19 cellular contexts compared by ENCODE assay signal in the genomic region with DNA sequence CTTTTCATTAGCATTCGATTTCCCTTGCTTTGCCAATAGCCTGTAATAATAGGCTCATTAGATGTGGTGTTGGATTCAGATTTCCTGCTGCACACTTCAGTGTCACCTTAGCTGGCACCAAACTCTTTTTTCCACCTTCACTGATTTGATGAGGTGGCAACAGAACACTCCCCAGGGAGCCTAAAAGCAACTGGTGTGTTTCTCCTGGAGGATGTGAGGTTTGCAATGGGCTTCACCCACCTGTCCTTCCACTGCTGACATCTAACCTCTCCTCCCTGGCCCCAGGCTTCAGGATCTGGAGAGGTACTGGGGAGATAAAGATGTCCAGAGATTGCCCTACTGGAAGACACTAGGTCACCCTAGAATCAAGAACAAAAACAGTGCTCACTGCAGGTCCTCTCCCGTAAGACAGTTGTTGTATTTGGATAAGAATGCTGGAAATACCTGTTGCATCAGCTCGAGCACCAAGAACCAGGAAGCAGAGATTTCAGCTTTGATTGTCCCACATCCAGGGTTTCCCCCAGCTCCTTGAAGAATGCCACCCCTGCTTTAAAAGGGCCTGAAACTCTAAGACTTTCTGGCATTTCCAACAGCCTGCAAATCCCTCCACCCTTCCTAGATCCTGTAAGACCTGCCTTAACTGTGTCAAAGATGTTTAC.
DNase-seq lines count a peak whose midpoint lies in the region; ATAC-seq and TF ChIP-seq lines count a peak whose summit lies in the region.
"Had no signal": no experiment of that assay in that cellular context is flagged by ENCODE, and none has a peak within 500 bp of the region (broad histone marks: within the 10 kb centered on the region; RNA-seq: fewer than 3 reads in every experiment).

No MANE protein-coding gene starts in this region.

- H3K36me3 ChIP-seq in GM23248 (ENCODE audit: low read depth) (no peaks in the 10 kb centered on the region), neural progenitor cell (no peaks in the 10 kb centered on the region)
- H3K36me3 ChIP-seq: SJSA1 had no signal

- H3K9me3 Mint-ChIP-seq in neural progenitor cell (no peaks in the 10 kb centered on the region), immature natural killer cell (no peaks in the 10 kb centered on the region)
- H3K9me3 Mint-ChIP-seq: natural killer cell treated with Interleukin-12 subunit alpha and Interleukin-12 subunit beta and Interleukin-15 and Interleukin-18, amount 100 ng/mL, for 72 hours; T-helper 1 cell treated with Interleukin-12 subunit alpha and Interleukin-12 subunit beta and Interleukin-4 antibody, amounts not matched to agents 30 μg/mL and 1 μg/mL, for 36 hours had no signal

- no peaks in the 10 kb centered on the region for H3K9me3 ChIP-seq in GM23248 (ENCODE audit: low read depth)
- H3K9me3 ChIP-seq in neural progenitor cell (ENCODE audit: low read depth): no peaks in the 10 kb centered on the region
- H3K9me3 ChIP-seq: SJSA1 had no signal

- no peak for ATAC-seq in GM18873 (IDR thresholded peaks at IDR 0.05; ENCODE audit: low FRiP score, unreplicated experiment)
- ATAC-seq in HG02870 (IDR thresholded peaks at IDR 0.05; ENCODE audit: unreplicated experiment): no peak
- ATAC-seq: natural killer cell treated with Interleukin-12 subunit alpha and Interleukin-12 subunit beta and Interleukin-15 and Interleukin-18, amount 100 ng/mL, for 72 hours had no signal

- H2AFZ ChIP-seq in GM23248 (0 out of 2 replicates have a peak overlapping the region, but pooled peaks have one; percentile 2), neural progenitor cell (replicated peaks) (no peak overlapping the region)

- no peaks in the 10 kb centered on the region for H3K27me3 ChIP-seq in GM23248 (replicated peaks; ENCODE audit: insufficient read depth)
- H3K27me3 ChIP-seq in neural progenitor cell: no peaks in the 10 kb centered on the region
- H3K27me3 ChIP-seq: SJSA1 had no signal

- no peaks in the 10 kb centered on the region for H3K79me2 ChIP-seq in GM23248 (ENCODE audit: insufficient read depth)
- no peaks in the 10 kb centered on the region for H3K79me2 ChIP-seq in neural progenitor cell (ENCODE audit: low read depth)

- H3K27me3 Mint-ChIP-seq in neural progenitor cell (ENCODE audit: insufficient read depth, low read depth) (peaks cover 2% of the 10 kb centered on the region), immature natural killer cell (ENCODE audit: low read depth in 3 of 3) (peaks cover 2 to 12% (median 11%) of the 10 kb centered on the region in 3 donors)

- DNase-seq in COLO668 (lab: John Stamatoyannopoulos, UW; ENCODE audit: unreplicated experiment) (peak; percentile 28), GM23248 (no peak), neural progenitor cell (ENCODE audit: low spot score) (no peak), immature natural killer cell (no peak), SHP77 treated with DMSO at 0.1 percent for 48 hours (lab: John Stamatoyannopoulos, UW) (no peak)
- DNase-seq: activated CD4-positive, alpha-beta T cell treated with anti-CD3 and anti-CD28 coated beads for 48 hours; activated effector memory CD4-positive, alpha-beta T cell treated with Interleukin-2 at 50 U/mL for 16 hours; cortex of kidney; DMS53; GDM1; KBM-7; NCI-H2029 treated with DMSO at 0.1 percent for 48 hours had no signal

- TF ChIP-seq CTCF in VCaP (conservative IDR thresholded peaks at IDR 0.05) (no peak), neural progenitor cell (IDR thresholded peaks at IDR 0.05) (no peak)

- H3K9me2 ChIP-seq in GM23248 (ENCODE audit: insufficient read depth): no peaks in the 10 kb centered on the region

- H3K27ac Mint-ChIP-seq in neural progenitor cell (peak overlapping the region; percentile 38), immature natural killer cell (no peak overlapping the region)
- H3K27ac Mint-ChIP-seq: mesothelial cell of epicardium; natural killer cell treated with Interleukin-12 subunit alpha and Interleukin-12 subunit beta and Interleukin-15 and Interleukin-18, amount 100 ng/mL, for 72 hours; T-helper 1 cell treated with Interleukin-12 subunit alpha and Interleukin-12 subunit beta and Interleukin-4 antibody, amounts not matched to agents 30 μg/mL and 1 μg/mL, for 36 hours had no signal

- H3K4me1 ChIP-seq in GM23248 (ENCODE audit: insufficient read depth) (peaks cover 49% of the 10 kb centered on the region), neural progenitor cell (no peaks in the 10 kb centered on the region)

- no peak overlapping the region for H3K4me3 ChIP-seq in GM23248
- H3K4me3 ChIP-seq in neural progenitor cell: no peak overlapping the region
- H3K4me3 ChIP-seq: SJSA1 had no signal

- no peaks in the 10 kb centered on the region for H4K20me1 ChIP-seq in GM23248 (ENCODE audit: insufficient read depth)
- H4K20me1 ChIP-seq in neural progenitor cell (ENCODE audit: low read depth): no peaks in the 10 kb centered on the region

- H3F3A ChIP-seq in GM23248 (ENCODE audit: insufficient read depth) (peaks cover 30% of the 10 kb centered on the region; the same call in 1 of the 2 replicates), neural progenitor cell (ENCODE audit: low read depth) (no peaks in the 10 kb centered on the region)

- H3K27ac ChIP-seq in GM23248 (peak overlapping the region; percentile 73), VCaP (peak overlapping the region; percentile 42), neural progenitor cell (no peak overlapping the region)
- H3K27ac ChIP-seq: SJSA1 had no signal

- in situ Hi-C loops in GM23248 (cut with MboI): no loop called here

- H3K9ac ChIP-seq in GM23248 (peak overlapping the region; percentile 41), neural progenitor cell (no peak overlapping the region)

- no peak overlapping the region for H3K4me3 Mint-ChIP-seq in neural progenitor cell
- no peak overlapping the region for H3K4me3 Mint-ChIP-seq in immature natural killer cell
- H3K4me3 Mint-ChIP-seq: mesothelial cell of epicardium; natural killer cell treated with Interleukin-12 subunit alpha and Interleukin-12 subunit beta and Interleukin-15 and Interleukin-18, amount 100 ng/mL, for 72 hours; T-helper 1 cell treated with Interleukin-12 subunit alpha and Interleukin-12 subunit beta and Interleukin-4 antibody, amounts not matched to agents 30 μg/mL and 1 μg/mL, for 36 hours had no signal

- WGBS in GM23248 (ENCODE audit: low coverage in 1 of 2, low lambda C conversion rate in 2 of 2, missing lambda C conversion rate in 2 of 2), 2 experiments: 45 to 51% methylated on average over 3 of the region's 3 CpGs

- H3K4me2 ChIP-seq in GM23248 (ENCODE audit: unreplicated experiment) (peak overlapping the region; percentile 36), neural progenitor cell (no peak overlapping the region)

- H3K36me3 Mint-ChIP-seq in neural progenitor cell (no peaks in the 10 kb centered on the region), immature natural killer cell (peaks cover 0 to 6% (median 4%) of the 10 kb centered on the region in 3 donors)
- H3K36me3 Mint-ChIP-seq: mesothelial cell of epicardium; natural killer cell treated with Interleukin-12 subunit alpha and Interleukin-12 subunit beta and Interleukin-15 and Interleukin-18, amount 100 ng/mL, for 72 hours had no signal

- peaks cover 38% of the 10 kb centered on the region for H3K4me1 Mint-ChIP-seq in neural progenitor cell
- no peaks in the 10 kb centered on the region for H3K4me1 Mint-ChIP-seq in immature natural killer cell
